ENCODE assay signal across 28 cellular contexts in genomic region chr15:101020945-101021344, GRCh38.
DNase-seq lines count a peak whose midpoint lies in the region; ATAC-seq, FAIRE-seq and TF ChIP-seq lines count a peak whose summit lies in the region.
"Had no signal": no experiment of that assay in that cellular context is flagged by ENCODE, and none has a peak within 500 bp of the region (broad histone marks: within the 10 kb centered on the region; RNA-seq: fewer than 3 reads in every experiment).

No MANE protein-coding gene starts in this region.

- H2BK15ac ChIP-seq in H1 (ENCODE audit: low read length) = peak overlapping the region; percentile 40; the same call in 1 of the 2 replicates

- no peaks in the 10 kb centered on the region for H4K20me1 ChIP-seq in H1 (replicated peaks in 1 of 2; ENCODE audit: control insufficient read depth in 1 of 2, insufficient read depth in 2 of 2, low read length in 2 of 2)
- no peaks in the 10 kb centered on the region for H4K20me1 ChIP-seq in neural progenitor cell (ENCODE audit: low read depth)

- CTCF ChIA-PET in H1 (lab: Charles Lee; ENCODE audit: partially characterized antibody) = interaction anchor here (0.7 to 6.4 kb wide), 15 partner anchors 9 to 236 kb away, joined by 3 to 79 read pairs (median 6); no protein-coding TSS in a partner anchor

- H3K27me3 Mint-ChIP-seq in activated T-cell treated with anti-CD3 and anti-CD28 coated beads, Interleukin-2, amount 50 U/mL, for 72 hours (ENCODE audit: low read depth) = no peaks in the 10 kb centered on the region
- H3K27me3 Mint-ChIP-seq in neural progenitor cell (ENCODE audit: insufficient read depth, low read depth) = no peaks in the 10 kb centered on the region
- H3K27me3 Mint-ChIP-seq: stimulated activated naive CD8-positive, alpha-beta T cell treated with anti-CD3 and anti-CD28 coated beads, Interleukin-15, Interleukin-2, amounts not matched to agents 100 ng/mL and 50 ng/mL, for 24 hours had no signal

- H3K56ac ChIP-seq in H1 (replicated peaks; ENCODE audit: insufficient read length, low read depth, low read length) = no peak overlapping the region

- no peak overlapping the region for H4K5ac ChIP-seq in H1 (ENCODE audit: insufficient read length, low read depth, low read length)

- H3K27ac ChIP-seq in H1 (ENCODE audit: low read depth, low read length) (no peak overlapping the region), neural progenitor cell (no peak overlapping the region), testis (peak overlapping the region in 1 of 2 donors; percentile 55), SJCRH30 (no peak overlapping the region)
- H3K27ac ChIP-seq: dorsolateral prefrontal cortex, Peyer's patch, tibial nerve had no signal

- no peak overlapping the region for H3K4me2 ChIP-seq in H1 (ENCODE audit: insufficient read depth in 1 of 2, low read depth in 2 of 2, low read length in 2 of 2)
- no peak overlapping the region for H3K4me2 ChIP-seq in neural progenitor cell

- no peaks in the 10 kb centered on the region; the same call in 1 of the 2 replicates for H3K23me2 ChIP-seq in H1 (ENCODE audit: low read depth, low read length)

- H3K9me3 ChIP-seq in H1 (ENCODE audit: insufficient read depth in 2 of 2, low read depth in 1 of 2, low read length in 1 of 2) (no peaks in the 10 kb centered on the region), neural progenitor cell (ENCODE audit: low read depth) (no peaks in the 10 kb centered on the region), testis (no peaks in the 10 kb centered on the region), SJCRH30 (replicated peaks) (no peaks in the 10 kb centered on the region)
- H3K9me3 ChIP-seq: MG63, Peyer's patch, tibial nerve had no signal

- H3K36me3 Mint-ChIP-seq in activated T-cell treated with anti-CD3 and anti-CD28 coated beads, Interleukin-2, amount 50 U/mL, for 72 hours (ENCODE audit: insufficient read depth in 2 of 2) = no peaks in the 10 kb centered on the region
- no peaks in the 10 kb centered on the region for H3K36me3 Mint-ChIP-seq in neural progenitor cell
- H3K36me3 Mint-ChIP-seq: CD8-positive, alpha-beta T cell had no signal

- no peak overlapping the region for H3K4me3 Mint-ChIP-seq in activated T-cell treated with anti-CD3 and anti-CD28 coated beads, Interleukin-2, amount 50 U/mL, for 72 hours
- H3K4me3 Mint-ChIP-seq in neural progenitor cell = no peak overlapping the region
- H3K4me3 Mint-ChIP-seq: CD8-positive, alpha-beta T cell; stimulated activated naive CD8-positive, alpha-beta T cell treated with anti-CD3 and anti-CD28 coated beads, Interleukin-15, Interleukin-2, amounts not matched to agents 100 ng/mL and 50 ng/mL, for 24 hours; WTC11 had no signal

- ATAC-seq in activated T-cell treated with anti-CD3 and anti-CD28 coated beads, Interleukin-2, amount 50 U/mL, for 72 hours (replicated peaks in 1 of 2) = no peak
- no peak for ATAC-seq in GM21723 (IDR thresholded peaks at IDR 0.05; ENCODE audit: unreplicated experiment)
- ATAC-seq: CD8-positive, alpha-beta T cell; WTC11 had no signal

- no peak overlapping the region for H3K14ac ChIP-seq in H1 (ENCODE audit: insufficient read length)

- no peak overlapping the region for H2BK120ac ChIP-seq in H1 (replicated peaks; ENCODE audit: low read depth, low read length)

- H3K4me1 Mint-ChIP-seq in activated T-cell treated with anti-CD3 and anti-CD28 coated beads, Interleukin-2, amount 50 U/mL, for 72 hours (ENCODE audit: low read depth) = no peaks in the 10 kb centered on the region
- H3K4me1 Mint-ChIP-seq in neural progenitor cell = peaks cover 34% of the 10 kb centered on the region

- peaks cover 6% of the 10 kb centered on the region for H3F3A ChIP-seq in neural progenitor cell (ENCODE audit: low read depth)

- no peaks in the 10 kb centered on the region for H3K9me3 Mint-ChIP-seq in activated T-cell treated with anti-CD3 and anti-CD28 coated beads, Interleukin-2, amount 50 U/mL, for 72 hours
- H3K9me3 Mint-ChIP-seq in neural progenitor cell = no peaks in the 10 kb centered on the region
- H3K9me3 Mint-ChIP-seq: CD8-positive, alpha-beta T cell; stimulated activated naive CD8-positive, alpha-beta T cell treated with anti-CD3 and anti-CD28 coated beads, Interleukin-15, Interleukin-2, amounts not matched to agents 100 ng/mL and 50 ng/mL, for 24 hours had no signal

- no peaks in the 10 kb centered on the region; a peak in 1 of 7 replicates for H3K4me1 ChIP-seq in H1 (replicated peaks in 1 of 4; ENCODE audit: control insufficient read depth in 3 of 4, insufficient read depth in 4 of 4, low read length in 3 of 4)
- H3K4me1 ChIP-seq in neural progenitor cell = peaks cover 11% of the 10 kb centered on the region
- H3K4me1 ChIP-seq in testis = peaks cover 37% of the 10 kb centered on the region
- peaks cover 5% of the 10 kb centered on the region; the same call in 1 of the 2 replicates for H3K4me1 ChIP-seq in SJCRH30

- H3K4ac ChIP-seq in H1 (replicated peaks; ENCODE audit: insufficient read length, low read depth, low read length) = no peak overlapping the region

- no peak for FAIRE-seq in H1 (lab: Jason Lieb, UNC)
- FAIRE-seq: astrocyte, endothelial cell of umbilical vein, GM12892, GM19239, islet of Langerhans had no signal

- no peak overlapping the region for H3K23ac ChIP-seq in H1 (ENCODE audit: insufficient read length)

- H3K79me1 ChIP-seq in H1 (ENCODE audit: low read depth, low read length) = no peaks in the 10 kb centered on the region

- no peak for TF ChIP-seq EP300 in H1 (IDR thresholded peaks at IDR 0.05; ENCODE audit: borderline replicate concordance in 1 of 2, low read depth in 2 of 2, low read length in 2 of 2)

- peak overlapping the region; percentile 40 for H4K91ac ChIP-seq in H1 (replicated peaks; ENCODE audit: insufficient read length, low read length)

- H2AFZ ChIP-seq in H1 (ENCODE audit: low read length) = no peak overlapping the region
- no peak overlapping the region for H2AFZ ChIP-seq in neural progenitor cell (replicated peaks)

- H3K27ac Mint-ChIP-seq in activated T-cell treated with anti-CD3 and anti-CD28 coated beads, Interleukin-2, amount 50 U/mL, for 72 hours = no peak overlapping the region
- peak overlapping the region; percentile 76 for H3K27ac Mint-ChIP-seq in neural progenitor cell
- H3K27ac Mint-ChIP-seq: CD8-positive, alpha-beta T cell; stimulated activated naive CD8-positive, alpha-beta T cell treated with anti-CD3 and anti-CD28 coated beads, Interleukin-15, Interleukin-2, amounts not matched to agents 100 ng/mL and 50 ng/mL, for 24 hours; WTC11 had no signal

- H2BK20ac ChIP-seq in H1 (ENCODE audit: low read length) = no peak overlapping the region

- no peaks in the 10 kb centered on the region for H3K27me3 ChIP-seq in H1 (replicated peaks in 1 of 4; ENCODE audit: control insufficient read depth in 3 of 4, extremely low read depth in 1 of 4, insufficient read depth in 3 of 4, low read length in 3 of 4)
- no peaks in the 10 kb centered on the region for H3K27me3 ChIP-seq in neural progenitor cell
- H3K27me3 ChIP-seq in testis = no peaks in the 10 kb centered on the region
- no peaks in the 10 kb centered on the region for H3K27me3 ChIP-seq in SJCRH30
- H3K27me3 ChIP-seq: dorsolateral prefrontal cortex, MG63, Peyer's patch, tibial nerve had no signal

- H3K9ac ChIP-seq in H1 (replicated peaks in 1 of 4; ENCODE audit: extremely low read depth in 1 of 4, low read depth in 3 of 4, low read length in 3 of 4) (no peak overlapping the region), neural progenitor cell (no peak overlapping the region)

- WGBS in H1 (ENCODE audit: extremely low coverage in 1 of 2, insufficient coverage in 1 of 2, insufficient read length in 1 of 2, insufficient replicate concordance in 2 of 2, low coverage in 1 of 2, low lambda C conversion rate in 2 of 2, missing lambda C conversion rate in 1 of 2), 2 experiments = 94% methylated on average over 10 of the region's 10 CpGs; no CpG with 5 or more reads in 1 of the 2 experiments
- 68 to 69% methylated on average over 8 to 10 of the region's 10 CpGs for WGBS in testis, 2 donors

- H2BK5ac ChIP-seq in H1 (ENCODE audit: low read depth, low read length) = peak overlapping the region; percentile 56; the same call in 1 of the 2 replicates

- intact Hi-C loops in testis (cut with DNase I; ENCODE audit: low total_unique reads) = no loop called here

- no peak overlapping the region for H3K18ac ChIP-seq in H1 (ENCODE audit: extremely low read depth, low read length)

- no peak for TF ChIP-seq RAD21 in H1 (IDR thresholded peaks at IDR 0.05 in 1 of 2, conservative IDR thresholded peaks at IDR 0.05 in 1 of 2; ENCODE audit: low read depth in 2 of 2, low read length in 2 of 2)

- H2AK5ac ChIP-seq in H1 (ENCODE audit: low read depth, low read length) = peak overlapping the region; percentile 85; the same call in 1 of the 2 replicates

- H4K8ac ChIP-seq in H1 (ENCODE audit: extremely low read depth, insufficient read depth, low read length) = no peak overlapping the region

- peak overlapping the region; percentile 75; the same call in 1 of the 2 replicates for H2BK12ac ChIP-seq in H1 (ENCODE audit: low read depth, low read length)

- peak; percentile 7 to 10 for DNase-seq in activated T-cell treated with anti-CD3 and anti-CD28 coated beads, Interleukin-2, amount 50 U/mL, for 48 hours
- DNase-seq in activated T-cell treated with anti-CD3 and anti-CD28 coated beads, Interleukin-2, amount 50 U/mL, for 72 hours = no peak
- no peak for DNase-seq in H1 (ENCODE audit: low read depth in 1 of 2, low spot score in 2 of 2)
- DNase-seq in neural progenitor cell (ENCODE audit: low spot score) = no peak
- peak; percentile 14 for DNase-seq in testis
- no peak for DNase-seq in NAMALWA (ENCODE audit: low spot score)
- DNase-seq in SJCRH30 = no peak
- DNase-seq: activated gamma-delta T cell treated with Interleukin-2 at 50 U/mL for 16 hours; central memory CD4-positive, alpha-beta T cell; DMS 273 treated with DMSO at 0.1 percent for 48 hours; KBM-7; MG63; NCI-H1417; NCI-H2029 treated with DMSO at 0.1 percent for 48 hours; NCI-H226; NCI-H69 had no signal

- POLR2A ChIA-PET in H1 (lab: Charles Lee; ENCODE audit: partially characterized antibody) = no interaction called here

- no peak overlapping the region for H3K4me3 ChIP-seq in H1 (ENCODE audit: extremely low read depth in 1 of 4, insufficient read depth in 2 of 4, low read depth in 3 of 4, low read length in 4 of 4)
- no peak overlapping the region for H3K4me3 ChIP-seq in neural progenitor cell
- H3K4me3 ChIP-seq in testis = no peak overlapping the region
- H3K4me3 ChIP-seq in SJCRH30 = no peak overlapping the region
- H3K4me3 ChIP-seq: dorsolateral prefrontal cortex, MG63, Peyer's patch, tibial nerve had no signal

- TF ChIP-seq CTCF in H1 (IDR thresholded peaks at IDR 0.05; ENCODE audit: control extremely low read depth in 1 of 3, insufficient read depth in 1 of 3, low read depth in 1 of 3, low read length in 3 of 3) (no peak), neural progenitor cell (IDR thresholded peaks at IDR 0.05) (no peak), testis (IDR thresholded peaks at IDR 0.05) (no peak)

- TF ChIP-seq POLR2A in H1 (IDR thresholded peaks at IDR 0.05; ENCODE audit: control extremely low read depth in 1 of 2, low read depth in 2 of 2, low read length in 2 of 2) (no peak), testis (IDR thresholded peaks at IDR 0.05) (no peak)

- no peaks in the 10 kb centered on the region for H3K36me3 ChIP-seq in H1 (ENCODE audit: control insufficient read depth in 2 of 4, insufficient read depth in 4 of 4, low read length in 3 of 4)
- no peaks in the 10 kb centered on the region for H3K36me3 ChIP-seq in neural progenitor cell
- no peaks in the 10 kb centered on the region for H3K36me3 ChIP-seq in testis (ENCODE audit: low read depth, missing control alignments)
- no peaks in the 10 kb centered on the region for H3K36me3 ChIP-seq in SJCRH30

- H3K79me2 ChIP-seq in H1 (ENCODE audit: control insufficient read depth in 1 of 2, insufficient read depth in 2 of 2, low read length in 2 of 2) = no peaks in the 10 kb centered on the region
- H3K79me2 ChIP-seq in neural progenitor cell (ENCODE audit: low read depth) = no peaks in the 10 kb centered on the region

Comparison
In these comparisons a context has a peak if more than half of its experiments do, and no peak if none do; other contexts are left out.
1. DNase-seq: peak in activated T-cell treated with anti-CD3 and anti-CD28 coated beads, Interleukin-2, amount 50 U/mL, for 48 hours (2 of 2) and testis (single experiment); none in activated T-cell treated with anti-CD3 and anti-CD28 coated beads, Interleukin-2, amount 50 U/mL, for 72 hours (0 of 2), H1 (0 of 2), neural progenitor cell (single experiment), NAMALWA (single experiment) and SJCRH30 (0 of 2).